ENCODE assay signal across 8 cellular contexts in genomic region chr19:49133621-49134454, GRCh38. TPM values are rescaled to one million over a fixed set of nuclear protein-coding genes. Genes with fewer than 3 reads are reported as not detected.
A peak's percentile ranks its signal among the peaks of the same experiment; 100 is the strongest.
DNase-seq lines count a peak whose midpoint lies in the region; ATAC-seq and TF ChIP-seq lines count a peak whose summit lies in the region.

No MANE protein-coding gene starts in this region.

- H3K27ac ChIP-seq in CD8-positive, alpha-beta memory T cell (ENCODE audit: low read depth, low read length): no peak overlapping the region
- no peak overlapping the region for H3K27ac ChIP-seq in fibroblast of lung (ENCODE audit: insufficient read depth, low read length)

- H3K79me2 ChIP-seq in fibroblast of lung (ENCODE audit: control insufficient read depth, insufficient read depth, low read length): no peaks in the 10 kb centered on the region

- no peaks in the 10 kb centered on the region for H4K20me1 ChIP-seq in fibroblast of lung (ENCODE audit: control insufficient read depth, extremely low read depth, insufficient read depth, low read length)

- H3K27me3 Mint-ChIP-seq in CD8-positive, alpha-beta memory T cell: peaks cover 10% of the 10 kb centered on the region in 2 donors
- peaks cover 34% of the 10 kb centered on the region for H3K27me3 Mint-ChIP-seq in progenitor cell of endocrine pancreas

- intact Hi-C loops in posterior cingulate gyrus (cut with DNase I): no loop called here

- H3K27me3 ChIP-seq in CD8-positive, alpha-beta memory T cell (ENCODE audit: insufficient read depth, low read length, poor library complexity, severe bottlenecking): no peaks in the 10 kb centered on the region
- H3K27me3 ChIP-seq in fibroblast of lung (ENCODE audit: control insufficient read depth, insufficient read depth, low read length): no peaks in the 10 kb centered on the region

- ATAC-seq in HG02763 (IDR thresholded peaks at IDR 0.05; ENCODE audit: unreplicated experiment): no peak

- H3K9me3 ChIP-seq in CD8-positive, alpha-beta memory T cell (ENCODE audit: low read length): no peaks in the 10 kb centered on the region
- H3K9me3 ChIP-seq in fibroblast of lung (ENCODE audit: control insufficient read depth, insufficient read depth, low read depth, low read length): no peaks in the 10 kb centered on the region

- H3K4me3 ChIP-seq in CD8-positive, alpha-beta memory T cell (ENCODE audit: low read length): no peak overlapping the region
- H3K4me3 ChIP-seq in fibroblast of lung (replicated peaks in 1 of 4; ENCODE audit: control extremely low read depth in 1 of 4, insufficient read depth in 1 of 4, low read depth in 3 of 4, low read length in 4 of 4): peak overlapping the region in 2 of 4 experiments; percentile 25 to 26

- H3K4me3 Mint-ChIP-seq in CD8-positive, alpha-beta memory T cell: peak overlapping the region in 6 of 7 donors; percentile 50 to 85 (median 69)
- H3K4me3 Mint-ChIP-seq in progenitor cell of endocrine pancreas (ENCODE audit: low read depth): peak overlapping the region; percentile 24

- H3K36me3 Mint-ChIP-seq in CD8-positive, alpha-beta memory T cell: peaks cover 0 to 3% (median 3%) of the 10 kb centered on the region in 3 donors
- H3K36me3 Mint-ChIP-seq in progenitor cell of endocrine pancreas (ENCODE audit: insufficient read depth): peaks cover 2% of the 10 kb centered on the region

- no peak overlapping the region for H2AFZ ChIP-seq in fibroblast of lung (ENCODE audit: low read length)

- CTCF ChIA-PET in CD8-positive, alpha-beta memory T cell (lab: Charles Lee): interaction anchor here (1.5 to 3.5 kb wide), 3 partner anchors 13 to 36 kb away, joined by 6 to 10 read pairs (median 10); partner anchors contain the start of gene LIN7B

- no peak overlapping the region for H3K4me2 ChIP-seq in fibroblast of lung (ENCODE audit: extremely low read depth, insufficient read depth, low read length)

- no peak overlapping the region for H3K9ac ChIP-seq in fibroblast of lung (ENCODE audit: insufficient read depth, low read length)

- no peaks in the 10 kb centered on the region for H3K36me3 ChIP-seq in CD8-positive, alpha-beta memory T cell (ENCODE audit: insufficient read depth, low read length)
- no peaks in the 10 kb centered on the region for H3K36me3 ChIP-seq in fibroblast of lung (ENCODE audit: control insufficient read depth, insufficient read depth, low read length)

- DNase-seq in CD8-positive, alpha-beta memory T cell: peak in 3 of 5 donors; percentile 27 to 52 (median 30)
- peak; percentile 42 to 46 for DNase-seq in activated CD4-positive, alpha-beta T cell treated with anti-CD3 and anti-CD28 coated beads, Interleukin-2, amount 50 U/mL, for 4 hours
- DNase-seq in fibroblast of lung (ENCODE audit: low read depth in 2 of 2) (peak; percentile 20 to 63), progenitor cell of endocrine pancreas (ENCODE audit: low spot score, unreplicated experiment) (no peak), posterior cingulate gyrus (no peak), Ammon's horn (ENCODE audit: low spot score) (no peak), NCI-H1092 (lab: John Stamatoyannopoulos, UW) (no peak)

- H3K27ac Mint-ChIP-seq in CD8-positive, alpha-beta memory T cell: peak overlapping the region in 1 of 8 donors; percentile 67
- no peak overlapping the region for H3K27ac Mint-ChIP-seq in progenitor cell of endocrine pancreas

- H3K9me3 Mint-ChIP-seq in CD8-positive, alpha-beta memory T cell: no peaks in the 10 kb centered on the region
- peaks cover 2% of the 10 kb centered on the region for H3K9me3 Mint-ChIP-seq in progenitor cell of endocrine pancreas (ENCODE audit: low read depth)

- TF ChIP-seq CTCF in fibroblast of lung (conservative IDR thresholded peaks at IDR 0.05 in 1 of 2, IDR thresholded peaks at IDR 0.05 in 1 of 2; ENCODE audit: low read depth in 1 of 2, low read length in 2 of 2): peak in 1 of 2 donors; percentile 3
- no peak for TF ChIP-seq CTCF in progenitor cell of endocrine pancreas (IDR thresholded peaks at IDR 0.05; ENCODE audit: unreplicated experiment)

- POLR2A ChIA-PET in CD8-positive, alpha-beta memory T cell (lab: Charles Lee): no interaction called here

- H3K4me1 Mint-ChIP-seq in CD8-positive, alpha-beta memory T cell: peaks cover 8 to 20% (median 13%) of the 10 kb centered on the region in 3 donors
- no peaks in the 10 kb centered on the region for H3K4me1 Mint-ChIP-seq in progenitor cell of endocrine pancreas (ENCODE audit: low read depth)

- peaks cover 8% of the 10 kb centered on the region for H3K4me1 ChIP-seq in CD8-positive, alpha-beta memory T cell (ENCODE audit: insufficient read depth, low read length)
- H3K4me1 ChIP-seq in fibroblast of lung (ENCODE audit: control insufficient read depth, extremely low read depth, insufficient read depth, low read length): peaks cover 5% of the 10 kb centered on the region

RNA-seq across cellular contexts. Expression of gene PPFIA3, which starts 14.5 kb away (rescaled TPM):
- 1 to 10 TPM; 3.2 to 3.3 TPM for total RNA-seq in CD8-positive, alpha-beta memory T cell
- polyA plus RNA-seq in CD8-positive, alpha-beta memory T cell: 0.56 TPM
- total RNA-seq in fibroblast of lung: 0.77 and 1.3 TPM in 2 replicates
- polyA plus RNA-seq in fibroblast of lung: 0.37 and 0.62 TPM in 2 replicates
- polyA plus RNA-seq in fibroblast of lung (2012): 1.0 and 1.1 TPM in 2 replicates
- polyA minus RNA-seq in fibroblast of lung (ENCODE audit: low replicate concordance): 0.59 and 2.8 TPM in 2 replicates
- total RNA-seq in progenitor cell of endocrine pancreas: 6.7 and 8.5 TPM in 2 replicates

RNA-seq across cellular contexts. Expression of gene C19orf73, which starts 14.9 kb away (rescaled TPM):
- 1 to 10 TPM; 1.4 to 2.5 TPM for total RNA-seq in CD8-positive, alpha-beta memory T cell
- polyA plus RNA-seq in CD8-positive, alpha-beta memory T cell: 3.1 TPM
- total RNA-seq in fibroblast of lung (0.51 and 0.83 TPM in 2 replicates), progenitor cell of endocrine pancreas (1.3 and 1.5 TPM in 2 replicates)
- 0.27 and 0.30 TPM in 2 replicates for polyA plus RNA-seq in fibroblast of lung
- 0.39 and 0.64 TPM in 2 replicates for polyA plus RNA-seq in fibroblast of lung (2012)
- polyA minus RNA-seq in fibroblast of lung (ENCODE audit: low replicate concordance): not detected in 2 replicates

RNA-seq across cellular contexts. Expression of gene LIN7B, which starts 19.7 kb away (rescaled TPM):
- 1 to 10 TPM; 4.0 to 5.1 TPM for total RNA-seq in CD8-positive, alpha-beta memory T cell
- 8.1 TPM for polyA plus RNA-seq in CD8-positive, alpha-beta memory T cell
- total RNA-seq in fibroblast of lung: 8.0 and 10.9 TPM in 2 replicates
- 2.6 TPM in 2 replicates for polyA plus RNA-seq in fibroblast of lung
- 5.5 and 6.9 TPM in 2 replicates for polyA plus RNA-seq in fibroblast of lung (2012)
- 0.75 and 1.6 TPM in 2 replicates for polyA minus RNA-seq in fibroblast of lung (ENCODE audit: low replicate concordance)
- total RNA-seq in progenitor cell of endocrine pancreas: 7.0 and 9.3 TPM in 2 replicates

RNA-seq across cellular contexts. Expression of gene HRC, which starts 21.4 kb away (rescaled TPM):
- total RNA-seq in CD8-positive, alpha-beta memory T cell: not detected
- polyA plus RNA-seq in CD8-positive, alpha-beta memory T cell: not detected
- total RNA-seq in fibroblast of lung: under 0.01 TPM in 1 of 2 replicates, not detected in the other
- polyA plus RNA-seq in fibroblast of lung: 0.16 TPM in 1 of 2 replicates, not detected in the other
- 0.16 TPM in 1 of 2 replicates, not detected in the other for polyA plus RNA-seq in fibroblast of lung (2012)
- polyA minus RNA-seq in fibroblast of lung (ENCODE audit: low replicate concordance): not detected in 2 replicates
- total RNA-seq in progenitor cell of endocrine pancreas: 1.6 and 2.1 TPM in 2 replicates

RNA-seq across cellular contexts. Expression of gene TRPM4, which starts 23.8 kb away (rescaled TPM):
- not detected for total RNA-seq in CD8-positive, alpha-beta memory T cell
- not detected for polyA plus RNA-seq in CD8-positive, alpha-beta memory T cell
- total RNA-seq in fibroblast of lung: 6.9 and 18.7 TPM in 2 replicates
- 6.1 and 6.7 TPM in 2 replicates for polyA plus RNA-seq in fibroblast of lung
- 11.5 and 14.9 TPM in 2 replicates for polyA plus RNA-seq in fibroblast of lung (2012)
- polyA minus RNA-seq in fibroblast of lung (ENCODE audit: low replicate concordance): 13.0 and 18.7 TPM in 2 replicates
- 16.9 and 17.7 TPM in 2 replicates for total RNA-seq in progenitor cell of endocrine pancreas

Comparison
In these comparisons a context has a peak if more than half of its experiments do, and no peak if none do; other contexts are left out.
1. DNase-seq: peak in CD8-positive, alpha-beta memory T cell (3 of 5), activated CD4-positive, alpha-beta T cell treated with anti-CD3 and anti-CD28 coated beads, Interleukin-2, amount 50 U/mL, for 4 hours (2 of 2) and fibroblast of lung (2 of 2); none in progenitor cell of endocrine pancreas (single experiment), posterior cingulate gyrus (0 of 10), Ammon's horn (single experiment) and NCI-H1092 (single experiment).